1 cellular context compared by ENCODE assay signal in genomic region chr2:74423226-74424095, GRCh38.
TF ChIP-seq lines count a peak whose summit lies in the region.

No MANE protein-coding gene starts in this region.

TF ChIP-seq in HepG2, 621 proteins besides CTCF, POLR2A, EP300 and RAD21 (continued from another document):
- TF ChIP-seq STAT5B (CRISPR knock-in tag; IDR thresholded peaks at IDR 0.05) = no peak
- TF ChIP-seq CCDC6 (CRISPR knock-in tag; IDR thresholded peaks at IDR 0.05) = no peak
- TF ChIP-seq ZFP82 (CRISPR knock-in tag; IDR thresholded peaks at IDR 0.05; ENCODE audit: borderline replicate concordance) = no peak
- no peak for TF ChIP-seq ZBTB7A (CRISPR knock-in tag; IDR thresholded peaks at IDR 0.05)
- TF ChIP-seq, protein P1, sequence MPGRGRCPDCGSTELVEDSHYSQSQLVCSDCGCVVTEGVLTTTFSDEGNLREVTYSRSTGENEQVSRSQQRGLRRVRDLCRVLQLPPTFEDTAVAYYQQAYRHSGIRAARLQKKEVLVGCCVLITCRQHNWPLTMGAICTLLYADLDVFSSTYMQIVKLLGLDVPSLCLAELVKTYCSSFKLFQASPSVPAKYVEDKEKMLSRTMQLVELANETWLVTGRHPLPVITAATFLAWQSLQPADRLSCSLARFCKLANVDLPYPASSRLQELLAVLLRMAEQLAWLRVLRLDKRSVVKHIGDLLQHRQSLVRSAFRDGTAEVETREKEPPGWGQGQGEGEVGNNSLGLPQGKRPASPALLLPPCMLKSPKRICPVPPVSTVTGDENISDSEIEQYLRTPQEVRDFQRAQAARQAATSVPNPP (CRISPR knock-in tag; IDR thresholded peaks at IDR 0.05) = no peak
- TF ChIP-seq DPF2 (CRISPR knock-in tag; IDR thresholded peaks at IDR 0.05; ENCODE audit: borderline replicate concordance, low read depth) = no peak
- no peak for TF ChIP-seq THAP7 (CRISPR knock-in tag; IDR thresholded peaks at IDR 0.05)
- no peak; the same call in 1 of the 2 replicates for TF ChIP-seq TARDBP (CRISPR knock-in tag; IDR thresholded peaks at IDR 0.05)
- TF ChIP-seq TAF1 (CRISPR knock-in tag; IDR thresholded peaks at IDR 0.05) = no peak
- no peak for TF ChIP-seq SALL2 (CRISPR knock-in tag; IDR thresholded peaks at IDR 0.05)
- no peak for TF ChIP-seq ZNF790 (CRISPR knock-in tag; IDR thresholded peaks at IDR 0.05; ENCODE audit: borderline replicate concordance)
- no peak for TF ChIP-seq KMT2B (CRISPR knock-in tag; IDR thresholded peaks at IDR 0.05)
- TF ChIP-seq CENPX (CRISPR knock-in tag; IDR thresholded peaks at IDR 0.05) = no peak
- TF ChIP-seq ZNF770 (CRISPR knock-in tag; IDR thresholded peaks at IDR 0.05) = no peak
- 0 out of 2 replicates have a peak, but pooled peaks have one; percentile 1 for TF ChIP-seq ZNF816 (CRISPR knock-in tag; IDR thresholded peaks at IDR 0.05; ENCODE audit: borderline replicate concordance)
- peak; percentile 16 for TF ChIP-seq POLR2G (IDR thresholded peaks at IDR 0.05; ENCODE audit: low read depth, low read length)
- no peak for TF ChIP-seq KLF16 (CRISPR knock-in tag; IDR thresholded peaks at IDR 0.05)
- TF ChIP-seq, protein P2, sequence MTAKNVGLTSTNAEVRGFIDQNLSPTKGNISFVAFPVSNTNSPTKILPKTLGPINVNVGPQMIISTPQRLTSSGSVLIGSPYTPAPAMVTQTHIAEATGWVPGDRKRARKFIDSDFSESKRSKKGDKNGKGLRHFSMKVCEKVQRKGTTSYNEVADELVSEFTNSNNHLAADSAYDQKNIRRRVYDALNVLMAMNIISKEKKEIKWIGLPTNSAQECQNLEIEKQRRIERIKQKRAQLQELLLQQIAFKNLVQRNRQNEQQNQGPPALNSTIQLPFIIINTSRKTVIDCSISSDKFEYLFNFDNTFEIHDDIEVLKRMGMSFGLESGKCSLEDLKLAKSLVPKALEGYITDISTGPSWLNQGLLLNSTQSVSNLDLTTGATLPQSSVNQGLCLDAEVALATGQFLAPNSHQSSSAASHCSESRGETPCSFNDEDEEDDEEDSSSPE (CRISPR knock-in tag; IDR thresholded peaks at IDR 0.05) = no peak
- TF ChIP-seq ONECUT2 (CRISPR knock-in tag; IDR thresholded peaks at IDR 0.05) = no peak
- no peak for TF ChIP-seq ZNF260 (CRISPR knock-in tag; IDR thresholded peaks at IDR 0.05; ENCODE audit: borderline replicate concordance, low read depth)
- TF ChIP-seq FOXA1 (IDR thresholded peaks at IDR 0.05) = no peak
- no peak for TF ChIP-seq FOXA1 (CRISPR knock-in tag; IDR thresholded peaks at IDR 0.05)
- TF ChIP-seq, protein P3, sequence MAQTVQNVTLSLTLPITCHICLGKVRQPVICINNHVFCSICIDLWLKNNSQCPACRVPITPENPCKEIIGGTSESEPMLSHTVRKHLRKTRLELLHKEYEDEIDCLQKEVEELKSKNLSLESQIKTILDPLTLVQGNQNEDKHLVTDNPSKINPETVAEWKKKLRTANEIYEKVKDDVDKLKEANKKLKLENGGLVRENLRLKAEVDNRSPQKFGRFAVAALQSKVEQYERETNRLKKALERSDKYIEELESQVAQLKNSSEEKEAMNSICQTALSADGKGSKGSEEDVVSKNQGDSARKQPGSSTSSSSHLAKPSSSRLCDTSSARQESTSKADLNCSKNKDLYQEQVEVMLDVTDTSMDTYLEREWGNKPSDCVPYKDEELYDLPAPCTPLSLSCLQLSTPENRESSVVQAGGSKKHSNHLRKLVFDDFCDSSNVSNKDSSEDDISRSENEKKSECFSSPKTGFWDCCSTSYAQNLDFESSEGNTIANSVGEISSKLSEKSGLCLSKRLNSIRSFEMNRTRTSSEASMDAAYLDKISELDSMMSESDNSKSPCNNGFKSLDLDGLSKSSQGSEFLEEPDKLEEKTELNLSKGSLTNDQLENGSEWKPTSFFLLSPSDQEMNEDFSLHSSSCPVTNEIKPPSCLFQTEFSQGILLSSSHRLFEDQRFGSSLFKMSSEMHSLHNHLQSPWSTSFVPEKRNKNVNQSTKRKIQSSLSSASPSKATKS (CRISPR knock-in tag; IDR thresholded peaks at IDR 0.05) = no peak
- TF ChIP-seq DRAP1 (CRISPR knock-in tag; IDR thresholded peaks at IDR 0.05) = no peak
- no peak for TF ChIP-seq SALL1 (CRISPR knock-in tag; IDR thresholded peaks at IDR 0.05)
- TF ChIP-seq ZC3H4 (CRISPR knock-in tag; IDR thresholded peaks at IDR 0.05; ENCODE audit: borderline replicate concordance) = no peak; the same call in 1 of the 2 replicates
- no peak for TF ChIP-seq MXD4 (CRISPR knock-in tag; IDR thresholded peaks at IDR 0.05)
- TF ChIP-seq, protein P4, sequence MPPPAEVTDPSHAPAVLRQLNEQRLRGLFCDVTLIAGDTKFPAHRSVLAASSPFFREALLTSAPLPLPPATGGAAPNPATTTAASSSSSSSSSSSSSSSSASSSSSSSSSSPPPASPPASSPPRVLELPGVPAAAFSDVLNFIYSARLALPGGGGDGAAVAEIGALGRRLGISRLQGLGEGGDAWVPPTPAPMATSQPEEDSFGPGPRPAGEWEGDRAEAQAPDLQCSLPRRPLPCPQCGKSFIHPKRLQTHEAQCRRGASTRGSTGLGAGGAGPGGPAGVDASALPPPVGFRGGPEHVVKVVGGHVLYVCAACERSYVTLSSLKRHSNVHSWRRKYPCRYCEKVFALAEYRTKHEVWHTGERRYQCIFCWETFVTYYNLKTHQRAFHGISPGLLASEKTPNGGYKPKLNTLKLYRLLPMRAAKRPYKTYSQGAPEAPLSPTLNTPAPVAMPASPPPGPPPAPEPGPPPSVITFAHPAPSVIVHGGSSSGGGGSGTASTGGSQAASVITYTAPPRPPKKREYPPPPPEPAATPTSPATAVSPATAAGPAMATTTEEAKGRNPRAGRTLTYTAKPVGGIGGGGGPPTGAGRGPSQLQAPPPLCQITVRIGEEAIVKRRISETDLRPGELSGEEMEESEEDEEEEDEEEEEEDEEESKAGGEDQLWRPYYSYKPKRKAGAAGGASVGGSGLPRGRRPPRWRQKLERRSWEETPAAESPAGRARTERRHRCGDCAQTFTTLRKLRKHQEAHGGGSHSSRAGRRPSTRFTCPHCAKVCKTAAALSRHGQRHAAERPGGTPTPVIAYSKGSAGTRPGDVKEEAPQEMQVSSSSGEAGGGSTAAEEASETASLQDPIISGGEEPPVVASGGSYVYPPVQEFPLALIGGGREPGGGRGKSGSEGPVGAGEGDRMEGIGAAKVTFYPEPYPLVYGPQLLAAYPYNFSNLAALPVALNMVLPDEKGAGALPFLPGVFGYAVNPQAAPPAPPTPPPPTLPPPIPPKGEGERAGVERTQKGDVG (CRISPR knock-in tag; IDR thresholded peaks at IDR 0.05; ENCODE audit: borderline replicate concordance) = 0 out of 2 replicates have a peak, but pooled peaks have one; percentile 24
- no peak for TF ChIP-seq ZNF484 (CRISPR knock-in tag; IDR thresholded peaks at IDR 0.05; ENCODE audit: borderline replicate concordance, low read depth)
- no peak for TF ChIP-seq ZNF670 (CRISPR knock-in tag; IDR thresholded peaks at IDR 0.05; ENCODE audit: borderline replicate concordance)
- peak; percentile 96 for TF ChIP-seq AGO2 (optimal IDR thresholded peaks at IDR 0.05; ENCODE audit: low read depth, low read length)
- no peak for TF ChIP-seq ZNF83 (CRISPR knock-in tag; IDR thresholded peaks at IDR 0.05; ENCODE audit: borderline replicate concordance)
- TF ChIP-seq ZNF576 (CRISPR knock-in tag; IDR thresholded peaks at IDR 0.05) = no peak
- no peak for TF ChIP-seq ZNF605 (CRISPR knock-in tag; IDR thresholded peaks at IDR 0.05)
- TF ChIP-seq, protein P5, sequence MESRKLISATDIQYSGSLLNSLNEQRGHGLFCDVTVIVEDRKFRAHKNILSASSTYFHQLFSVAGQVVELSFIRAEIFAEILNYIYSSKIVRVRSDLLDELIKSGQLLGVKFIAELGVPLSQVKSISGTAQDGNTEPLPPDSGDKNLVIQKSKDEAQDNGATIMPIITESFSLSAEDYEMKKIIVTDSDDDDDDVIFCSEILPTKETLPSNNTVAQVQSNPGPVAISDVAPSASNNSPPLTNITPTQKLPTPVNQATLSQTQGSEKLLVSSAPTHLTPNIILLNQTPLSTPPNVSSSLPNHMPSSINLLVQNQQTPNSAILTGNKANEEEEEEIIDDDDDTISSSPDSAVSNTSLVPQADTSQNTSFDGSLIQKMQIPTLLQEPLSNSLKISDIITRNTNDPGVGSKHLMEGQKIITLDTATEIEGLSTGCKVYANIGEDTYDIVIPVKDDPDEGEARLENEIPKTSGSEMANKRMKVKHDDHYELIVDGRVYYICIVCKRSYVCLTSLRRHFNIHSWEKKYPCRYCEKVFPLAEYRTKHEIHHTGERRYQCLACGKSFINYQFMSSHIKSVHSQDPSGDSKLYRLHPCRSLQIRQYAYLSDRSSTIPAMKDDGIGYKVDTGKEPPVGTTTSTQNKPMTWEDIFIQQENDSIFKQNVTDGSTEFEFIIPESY (CRISPR knock-in tag; IDR thresholded peaks at IDR 0.05) = no peak
- no peak for TF ChIP-seq MTF1 (CRISPR knock-in tag; IDR thresholded peaks at IDR 0.05)
- TF ChIP-seq, protein P6, sequence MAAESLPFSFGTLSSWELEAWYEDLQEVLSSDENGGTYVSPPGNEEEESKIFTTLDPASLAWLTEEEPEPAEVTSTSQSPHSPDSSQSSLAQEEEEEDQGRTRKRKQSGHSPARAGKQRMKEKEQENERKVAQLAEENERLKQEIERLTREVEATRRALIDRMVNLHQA (CRISPR knock-in tag; IDR thresholded peaks at IDR 0.05) = no peak
- no peak for TF ChIP-seq ZNF749 (CRISPR knock-in tag; IDR thresholded peaks at IDR 0.05; ENCODE audit: borderline replicate concordance)
- TF ChIP-seq REST (IDR thresholded peaks at IDR 0.05; ENCODE audit: borderline replicate concordance in 1 of 2, low read depth in 1 of 2, low read length in 2 of 2) = no peak
- no peak for TF ChIP-seq ZNF230 (CRISPR knock-in tag; IDR thresholded peaks at IDR 0.05)
- no peak for TF ChIP-seq ZNF383 (CRISPR knock-in tag; IDR thresholded peaks at IDR 0.05; ENCODE audit: borderline replicate concordance)
- TF ChIP-seq HNF4A (CRISPR knock-in tag; IDR thresholded peaks at IDR 0.05) = no peak
